ENCODE assay signal across 1 cellular context in the genomic region with DNA sequence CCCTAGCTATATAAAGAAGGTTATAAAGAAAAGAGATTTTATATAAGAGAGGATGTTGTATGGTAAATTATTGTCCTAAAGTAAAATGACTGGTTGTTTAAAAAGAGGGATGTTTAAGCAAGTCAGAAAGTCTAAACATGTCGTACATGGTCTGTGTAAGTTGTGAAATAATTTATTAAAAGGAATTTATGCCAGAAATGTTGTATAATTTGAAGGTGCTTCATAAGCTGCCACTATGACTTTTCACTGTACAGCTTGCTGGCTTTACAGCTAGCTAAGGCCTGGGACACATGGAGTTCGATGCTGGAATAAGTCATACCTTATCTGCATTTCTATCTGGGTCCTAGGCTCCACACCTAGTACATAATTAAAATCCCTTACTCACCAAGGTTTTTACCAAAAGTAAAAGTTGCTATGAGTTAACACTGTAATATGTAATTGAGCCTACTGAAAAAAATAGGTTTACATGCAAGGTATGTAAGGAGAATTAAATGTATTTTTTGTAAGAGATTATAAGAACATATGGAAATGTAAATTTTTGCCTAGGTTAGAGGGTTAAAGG.
TF ChIP-seq lines count a peak whose summit lies in the region.

No MANE protein-coding gene starts in this region.

TF ChIP-seq in GM23338, 12 proteins besides CTCF, POLR2A, EP300 and RAD21 (continued from another document):
- TF ChIP-seq, protein P1, sequence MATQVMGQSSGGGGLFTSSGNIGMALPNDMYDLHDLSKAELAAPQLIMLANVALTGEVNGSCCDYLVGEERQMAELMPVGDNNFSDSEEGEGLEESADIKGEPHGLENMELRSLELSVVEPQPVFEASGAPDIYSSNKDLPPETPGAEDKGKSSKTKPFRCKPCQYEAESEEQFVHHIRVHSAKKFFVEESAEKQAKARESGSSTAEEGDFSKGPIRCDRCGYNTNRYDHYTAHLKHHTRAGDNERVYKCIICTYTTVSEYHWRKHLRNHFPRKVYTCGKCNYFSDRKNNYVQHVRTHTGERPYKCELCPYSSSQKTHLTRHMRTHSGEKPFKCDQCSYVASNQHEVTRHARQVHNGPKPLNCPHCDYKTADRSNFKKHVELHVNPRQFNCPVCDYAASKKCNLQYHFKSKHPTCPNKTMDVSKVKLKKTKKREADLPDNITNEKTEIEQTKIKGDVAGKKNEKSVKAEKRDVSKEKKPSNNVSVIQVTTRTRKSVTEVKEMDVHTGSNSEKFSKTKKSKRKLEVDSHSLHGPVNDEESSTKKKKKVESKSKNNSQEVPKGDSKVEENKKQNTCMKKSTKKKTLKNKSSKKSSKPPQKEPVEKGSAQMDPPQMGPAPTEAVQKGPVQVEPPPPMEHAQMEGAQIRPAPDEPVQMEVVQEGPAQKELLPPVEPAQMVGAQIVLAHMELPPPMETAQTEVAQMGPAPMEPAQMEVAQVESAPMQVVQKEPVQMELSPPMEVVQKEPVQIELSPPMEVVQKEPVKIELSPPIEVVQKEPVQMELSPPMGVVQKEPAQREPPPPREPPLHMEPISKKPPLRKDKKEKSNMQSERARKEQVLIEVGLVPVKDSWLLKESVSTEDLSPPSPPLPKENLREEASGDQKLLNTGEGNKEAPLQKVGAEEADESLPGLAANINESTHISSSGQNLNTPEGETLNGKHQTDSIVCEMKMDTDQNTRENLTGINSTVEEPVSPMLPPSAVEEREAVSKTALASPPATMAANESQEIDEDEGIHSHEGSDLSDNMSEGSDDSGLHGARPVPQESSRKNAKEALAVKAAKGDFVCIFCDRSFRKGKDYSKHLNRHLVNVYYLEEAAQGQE (IDR thresholded peaks at IDR 0.05; ENCODE audit: unreplicated experiment) = no peak
